Comparison of ENCODE assay signal across 10 cellular contexts in the genomic region with DNA sequence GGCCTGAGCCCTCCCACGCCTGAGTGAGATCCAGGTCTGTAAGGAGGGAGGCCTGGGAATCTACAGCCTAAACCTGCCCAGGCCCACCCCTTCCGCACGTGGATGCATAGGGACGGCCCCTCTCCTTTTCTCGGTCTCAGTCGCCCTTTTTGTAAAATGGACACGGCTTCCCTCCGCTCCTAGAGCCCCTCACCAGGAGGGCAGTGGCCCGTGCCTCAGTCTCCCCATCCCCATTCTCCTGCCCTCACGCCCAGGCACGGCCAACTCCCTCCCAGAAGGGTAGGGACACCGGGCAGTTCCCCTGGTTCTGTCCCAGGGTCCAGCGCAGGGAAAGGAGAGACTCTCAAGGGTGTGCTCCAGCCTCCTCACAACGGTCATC. TPM values are rescaled to one million over a fixed set of nuclear protein-coding genes. Genes with fewer than 3 reads are reported as not detected.
A peak's percentile ranks its signal among the peaks of the same experiment; 100 is the strongest.
DNase-seq lines count a peak whose midpoint lies in the region; ATAC-seq and TF ChIP-seq lines count a peak whose summit lies in the region.
"Had no signal": no experiment of that assay in that cellular context is flagged by ENCODE, and none has a peak within 500 bp of the region (broad histone marks: within the 10 kb centered on the region; RNA-seq: fewer than 3 reads in every experiment).

No MANE protein-coding gene starts in this region.

- no peaks in the 10 kb centered on the region for H3K36me3 Mint-ChIP-seq in CD4-positive, CD25-positive, alpha-beta regulatory T cell
- no peaks in the 10 kb centered on the region for H3K36me3 Mint-ChIP-seq in chondrocyte (ENCODE audit: low read depth)
- H3K36me3 Mint-ChIP-seq in naive thymus-derived CD8-positive, alpha-beta T cell: no peaks in the 10 kb centered on the region

- H3K27ac ChIP-seq in CD4-positive, CD25-positive, alpha-beta regulatory T cell (ENCODE audit: insufficient read depth, low read length, poor library complexity, severe bottlenecking): no peak overlapping the region
- H3K27ac ChIP-seq in KOPT-K1 (ENCODE audit: low read depth, low read length, poor library complexity, severe bottlenecking): peak overlapping the region; percentile 58

- TF ChIP-seq CTCF in chondrocyte (IDR thresholded peaks at IDR 0.05): no peak

- POLR2A ChIA-PET in naive thymus-derived CD8-positive, alpha-beta T cell (lab: Charles Lee): interaction anchor here (0.5 kb wide), 1 partner anchor 16 kb away, joined by 3 read pairs; no protein-coding TSS in a partner anchor

- no peaks in the 10 kb centered on the region for H3K36me3 ChIP-seq in CD4-positive, CD25-positive, alpha-beta regulatory T cell (ENCODE audit: control insufficient read depth, insufficient read depth, low read length)
- no peaks in the 10 kb centered on the region for H3K36me3 ChIP-seq in KOPT-K1 (ENCODE audit: insufficient read depth, low read length)

- peak overlapping the region; percentile 49 to 70 (median 65) for H3K4me3 Mint-ChIP-seq in CD4-positive, CD25-positive, alpha-beta regulatory T cell
- H3K4me3 Mint-ChIP-seq in chondrocyte (ENCODE audit: unreplicated experiment): peak overlapping the region; percentile 62
- H3K4me3 Mint-ChIP-seq in naive thymus-derived CD8-positive, alpha-beta T cell: peak overlapping the region; percentile 58 to 76 (median 67)

- H3K27ac Mint-ChIP-seq in CD4-positive, CD25-positive, alpha-beta regulatory T cell: no peak overlapping the region
- H3K27ac Mint-ChIP-seq in chondrocyte (ENCODE audit: unreplicated experiment): no peak overlapping the region
- no peak overlapping the region for H3K27ac Mint-ChIP-seq in naive thymus-derived CD8-positive, alpha-beta T cell

- peaks cover 0 to 21% (median 5%) of the 10 kb centered on the region in 4 donors for H3K4me1 Mint-ChIP-seq in CD4-positive, CD25-positive, alpha-beta regulatory T cell
- H3K4me1 Mint-ChIP-seq in chondrocyte (ENCODE audit: low read depth): peaks cover 11% of the 10 kb centered on the region
- H3K4me1 Mint-ChIP-seq in naive thymus-derived CD8-positive, alpha-beta T cell: peaks cover 4 to 25% (median 14%) of the 10 kb centered on the region in 4 donors

- H3K9me3 ChIP-seq in CD4-positive, CD25-positive, alpha-beta regulatory T cell (ENCODE audit: control insufficient read depth in 2 of 2, low read length in 2 of 2): no peaks in the 10 kb centered on the region
- H3K9me3 ChIP-seq in KOPT-K1 (ENCODE audit: insufficient read depth, low read length, poor library complexity, severe bottlenecking): no peaks in the 10 kb centered on the region

- H3K4me3 ChIP-seq in CD4-positive, CD25-positive, alpha-beta regulatory T cell (ENCODE audit: low read depth, low read length): no peak overlapping the region

- peaks cover 33% of the 10 kb centered on the region for H3K4me1 ChIP-seq in CD4-positive, CD25-positive, alpha-beta regulatory T cell (ENCODE audit: control insufficient read depth, insufficient read depth, low read length, poor library complexity, severe bottlenecking)

- H3K27me3 ChIP-seq in CD4-positive, CD25-positive, alpha-beta regulatory T cell (ENCODE audit: control insufficient read depth, insufficient read depth, low read length): peaks cover 10% of the 10 kb centered on the region

- no peak for ATAC-seq in CD4-positive, CD25-positive, alpha-beta regulatory T cell (ENCODE audit: low read depth in 2 of 2)
- ATAC-seq in naive thymus-derived CD8-positive, alpha-beta T cell: no peak
- no peak for ATAC-seq in HG03520 (IDR thresholded peaks at IDR 0.05; ENCODE audit: unreplicated experiment)

- no peak for DNase-seq in CD4-positive, CD25-positive, alpha-beta regulatory T cell
- DNase-seq in chondrocyte (ENCODE audit: low spot score) (peak; percentile 79), NCI-H2081 (lab: John Stamatoyannopoulos, UW) (no peak), COLO829 (ENCODE audit: low spot score) (no peak), kidney tubule cell (ENCODE audit: low spot score) (no peak)
- peak in 2 of 10 donors; percentile 16 to 47 for DNase-seq in naive thymus-derived CD8-positive, alpha-beta T cell
- DNase-seq: amygdala, NCI-H2029 treated with DMSO at 0.1 percent for 48 hours had no signal

- H3K9me3 Mint-ChIP-seq in CD4-positive, CD25-positive, alpha-beta regulatory T cell: peaks cover 0 to 1% (median 0%) of the 10 kb centered on the region in 7 donors
- no peaks in the 10 kb centered on the region for H3K9me3 Mint-ChIP-seq in chondrocyte (ENCODE audit: low read depth)
- H3K9me3 Mint-ChIP-seq in naive thymus-derived CD8-positive, alpha-beta T cell: no peaks in the 10 kb centered on the region

- H3K27me3 Mint-ChIP-seq in CD4-positive, CD25-positive, alpha-beta regulatory T cell: peaks cover 66% of the 10 kb centered on the region
- no peaks in the 10 kb centered on the region for H3K27me3 Mint-ChIP-seq in chondrocyte (ENCODE audit: low read depth)
- H3K27me3 Mint-ChIP-seq in naive thymus-derived CD8-positive, alpha-beta T cell: peaks cover 4 to 38% (median 13%) of the 10 kb centered on the region in 5 donors

RNA-seq across cellular contexts. Expression of gene WNT3, which starts 48.1 kb away (rescaled TPM):
- total RNA-seq in CD4-positive, CD25-positive, alpha-beta regulatory T cell: not detected
- polyA plus RNA-seq in CD4-positive, CD25-positive, alpha-beta regulatory T cell: not detected
- 4.1 to 5.2 TPM (median 4.9 TPM) in 3 replicates for total RNA-seq in chondrocyte
- not detected for total RNA-seq in naive thymus-derived CD8-positive, alpha-beta T cell
- polyA plus RNA-seq in naive thymus-derived CD8-positive, alpha-beta T cell: not detected
